18 cellular contexts compared by ENCODE assay signal in genomic region chr5:39670391-39670790, GRCh38.
"Had no signal": no experiment of that assay in that cellular context is flagged by ENCODE, and none has a peak within 500 bp of the region (broad histone marks: within the 10 kb centered on the region; RNA-seq: fewer than 3 reads in every experiment).

No MANE protein-coding gene starts in this region.

- H3K36me3 ChIP-seq: heart right ventricle, right atrium auricular region, sigmoid colon, suprapubic skin, thyroid gland, upper lobe of left lung, uterus had no signal

- DNase-seq: effector memory CD4-positive, alpha-beta T cell; heart right ventricle; hypothalamus; islet precursor cell; mammary epithelial cell; mucosa of descending colon; natural killer cell; sigmoid colon; stimulated activated CD4-positive, alpha-beta T cell treated with anti-CD3 and anti-CD28 coated beads, Interleukin-2, amount 100 ng/mL, for 48 hours; stimulated activated naive CD4-positive, alpha-beta T cell treated with Interleukin-2 at 50 U/mL for 16 hours; thyroid gland; upper lobe of left lung; uterus had no signal

- H3K9me3 Mint-ChIP-seq: natural killer cell had no signal

- H3K4me1 Mint-ChIP-seq: natural killer cell had no signal

- H3K4me1 ChIP-seq: heart right ventricle, right atrium auricular region, sigmoid colon, suprapubic skin, thyroid gland, upper lobe of left lung, uterus had no signal

- ATAC-seq: esophagus mucosa, heart right ventricle, left lobe of liver, mucosa of descending colon, natural killer cell had no signal

- H3K4me3 Mint-ChIP-seq: natural killer cell had no signal

- H3K27ac ChIP-seq: heart right ventricle, right atrium auricular region, sigmoid colon, skin epidermis, suprapubic skin, thyroid gland, upper lobe of left lung, uterus had no signal

- H3K9me3 ChIP-seq: heart right ventricle, mucosa of descending colon, right atrium auricular region, sigmoid colon, suprapubic skin, thyroid gland, upper lobe of left lung, uterus had no signal

- H3K27ac Mint-ChIP-seq: natural killer cell had no signal

- H3K4me3 ChIP-seq: heart right ventricle, mucosa of descending colon, right atrium auricular region, sigmoid colon, skin epidermis, suprapubic skin, thyroid gland, upper lobe of left lung, uterus had no signal

- H3K27me3 ChIP-seq: heart right ventricle, right atrium auricular region, sigmoid colon, suprapubic skin, thyroid gland, upper lobe of left lung, uterus had no signal

- H3K36me3 Mint-ChIP-seq: natural killer cell had no signal
